In the genomic region with DNA sequence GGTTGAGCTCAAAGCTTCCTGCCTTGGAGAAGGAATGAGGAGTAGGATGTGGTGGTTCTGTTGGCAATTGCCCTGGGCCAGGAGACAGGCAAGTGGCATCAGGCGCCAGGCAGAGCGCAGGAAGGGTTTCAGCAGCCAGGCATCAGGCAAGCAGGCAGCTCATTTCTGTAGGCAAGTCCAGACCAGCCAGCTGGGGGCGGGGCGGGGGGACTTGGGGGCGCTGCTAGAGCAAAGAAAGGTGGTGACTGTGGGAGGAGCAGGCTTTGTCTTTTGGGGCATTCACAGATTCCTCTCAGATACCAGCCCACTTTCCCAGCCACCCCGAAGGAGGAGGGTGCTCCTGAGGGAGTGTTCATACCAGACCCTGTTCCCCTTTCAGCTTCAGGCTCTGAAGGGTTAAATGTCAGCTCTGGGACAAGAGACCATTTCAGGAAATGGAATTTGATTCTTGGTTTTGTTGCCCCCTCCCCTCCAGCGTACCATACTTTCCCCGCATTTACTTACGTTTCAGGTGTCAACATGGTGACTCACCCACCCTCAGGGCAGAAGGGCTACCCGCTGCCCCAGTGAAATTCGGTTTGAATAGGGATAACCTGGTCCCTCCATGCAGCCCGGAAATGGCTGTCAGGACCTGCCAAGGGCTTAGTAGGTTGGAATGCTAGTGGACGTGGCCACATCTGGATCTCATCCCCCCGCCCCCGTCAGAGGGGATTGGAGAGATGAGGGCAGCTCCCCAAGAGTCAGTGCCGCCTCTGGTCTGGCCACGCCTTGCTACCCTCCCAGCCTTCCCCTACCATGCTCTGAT, we compare ENCODE assay signal across 1 cellular context.
TF ChIP-seq lines count a peak whose summit lies in the region.

No MANE protein-coding gene starts in this region.

TF ChIP-seq in HepG2, 621 proteins besides CTCF, POLR2A, EP300 and RAD21 (continued from another document):
- TF ChIP-seq, protein P1, sequence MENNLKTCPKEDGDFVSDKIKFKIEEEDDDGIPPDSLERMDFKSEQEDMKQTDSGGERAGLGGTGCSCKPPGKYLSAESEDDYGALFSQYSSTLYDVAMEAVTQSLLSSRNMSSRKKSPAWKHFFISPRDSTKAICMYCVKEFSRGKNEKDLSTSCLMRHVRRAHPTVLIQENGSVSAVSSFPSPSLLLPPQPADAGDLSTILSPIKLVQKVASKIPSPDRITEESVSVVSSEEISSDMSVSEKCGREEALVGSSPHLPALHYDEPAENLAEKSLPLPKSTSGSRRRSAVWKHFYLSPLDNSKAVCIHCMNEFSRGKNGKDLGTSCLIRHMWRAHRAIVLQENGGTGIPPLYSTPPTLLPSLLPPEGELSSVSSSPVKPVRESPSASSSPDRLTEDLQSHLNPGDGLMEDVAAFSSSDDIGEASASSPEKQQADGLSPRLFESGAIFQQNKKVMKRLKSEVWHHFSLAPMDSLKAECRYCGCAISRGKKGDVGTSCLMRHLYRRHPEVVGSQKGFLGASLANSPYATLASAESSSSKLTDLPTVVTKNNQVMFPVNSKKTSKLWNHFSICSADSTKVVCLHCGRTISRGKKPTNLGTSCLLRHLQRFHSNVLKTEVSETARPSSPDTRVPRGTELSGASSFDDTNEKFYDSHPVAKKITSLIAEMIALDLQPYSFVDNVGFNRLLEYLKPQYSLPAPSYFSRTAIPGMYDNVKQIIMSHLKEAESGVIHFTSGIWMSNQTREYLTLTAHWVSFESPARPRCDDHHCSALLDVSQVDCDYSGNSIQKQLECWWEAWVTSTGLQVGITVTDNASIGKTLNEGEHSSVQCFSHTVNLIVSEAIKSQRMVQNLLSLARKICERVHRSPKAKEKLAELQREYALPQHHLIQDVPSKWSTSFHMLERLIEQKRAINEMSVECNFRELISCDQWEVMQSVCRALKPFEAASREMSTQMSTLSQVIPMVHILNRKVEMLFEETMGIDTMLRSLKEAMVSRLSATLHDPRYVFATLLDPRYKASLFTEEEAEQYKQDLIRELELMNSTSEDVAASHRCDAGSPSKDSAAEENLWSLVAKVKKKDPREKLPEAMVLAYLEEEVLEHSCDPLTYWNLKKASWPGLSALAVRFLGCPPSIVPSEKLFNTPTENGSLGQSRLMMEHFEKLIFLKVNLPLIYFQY (CRISPR knock-in tag; IDR thresholded peaks at IDR 0.05; ENCODE audit: borderline replicate concordance), result no peak
- no peak for TF ChIP-seq NRL (CRISPR knock-in tag; IDR thresholded peaks at IDR 0.05; ENCODE audit: borderline replicate concordance)
- no peak for TF ChIP-seq ZNF510 (CRISPR knock-in tag; IDR thresholded peaks at IDR 0.05; ENCODE audit: low read depth)
- TF ChIP-seq GATAD2A (CRISPR knock-in tag; IDR thresholded peaks at IDR 0.05), result no peak
- TF ChIP-seq ZNF431 (CRISPR knock-in tag; IDR thresholded peaks at IDR 0.05; ENCODE audit: borderline replicate concordance, low read depth), result no peak
- TF ChIP-seq, protein P2, sequence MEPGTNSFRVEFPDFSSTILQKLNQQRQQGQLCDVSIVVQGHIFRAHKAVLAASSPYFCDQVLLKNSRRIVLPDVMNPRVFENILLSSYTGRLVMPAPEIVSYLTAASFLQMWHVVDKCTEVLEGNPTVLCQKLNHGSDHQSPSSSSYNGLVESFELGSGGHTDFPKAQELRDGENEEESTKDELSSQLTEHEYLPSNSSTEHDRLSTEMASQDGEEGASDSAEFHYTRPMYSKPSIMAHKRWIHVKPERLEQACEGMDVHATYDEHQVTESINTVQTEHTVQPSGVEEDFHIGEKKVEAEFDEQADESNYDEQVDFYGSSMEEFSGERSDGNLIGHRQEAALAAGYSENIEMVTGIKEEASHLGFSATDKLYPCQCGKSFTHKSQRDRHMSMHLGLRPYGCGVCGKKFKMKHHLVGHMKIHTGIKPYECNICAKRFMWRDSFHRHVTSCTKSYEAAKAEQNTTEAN (CRISPR knock-in tag; conservative IDR thresholded peaks at IDR 0.05), result no peak
- no peak for TF ChIP-seq PCBP2 (optimal IDR thresholded peaks at IDR 0.05; ENCODE audit: low read depth, low read length, poor library complexity, severe bottlenecking)
- no peak for TF ChIP-seq RNF2 (conservative IDR thresholded peaks at IDR 0.05; ENCODE audit: low read depth)
